ENCODE assay signal across 19 cellular contexts in the genomic region with DNA sequence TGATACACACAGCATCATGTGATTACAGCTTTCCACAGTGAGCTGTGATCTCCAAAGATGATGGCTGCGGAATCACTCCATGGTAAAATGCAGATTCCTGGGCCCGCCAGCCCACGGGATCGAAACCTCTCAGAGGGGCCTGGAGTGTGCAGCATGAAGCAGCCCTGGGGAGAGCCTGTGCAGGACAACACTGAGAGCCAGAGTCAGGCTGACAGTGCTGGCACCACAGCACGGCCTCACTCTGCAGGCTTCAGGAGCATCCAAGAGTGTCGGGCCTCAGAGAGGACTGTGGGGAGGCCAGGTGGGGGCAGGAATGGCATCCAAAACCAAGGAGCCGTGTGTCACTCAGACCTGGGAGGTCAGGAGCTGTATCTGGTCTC.
"Had no signal": no experiment of that assay in that cellular context is flagged by ENCODE, and none has a peak within 500 bp of the region (broad histone marks: within the 10 kb centered on the region; RNA-seq: fewer than 3 reads in every experiment).

No MANE protein-coding gene starts in this region.

- H3K27ac Mint-ChIP-seq: dendritic cell treated with granulocyte-macrophage colony-stimulating factor and Interleukin-4, amounts not matched to agents 40 ng/mL and 50 ng/mL, for 4 days; effector memory CD8-positive, alpha-beta T cell; immature natural killer cell; mesothelial cell of epicardium; naive B cell had no signal

- H3K4me3 Mint-ChIP-seq: dendritic cell treated with granulocyte-macrophage colony-stimulating factor and Interleukin-4, amounts not matched to agents 40 ng/mL and 50 ng/mL, for 4 days; effector memory CD8-positive, alpha-beta T cell; immature natural killer cell; mesothelial cell of epicardium; naive B cell had no signal

- H3K36me3 Mint-ChIP-seq: immature natural killer cell, mesothelial cell of epicardium, naive B cell had no signal

- ATAC-seq: effector memory CD8-positive, alpha-beta T cell; foreskin keratinocyte; gastroesophageal sphincter; heart left ventricle; left cardiac atrium; left lung; left ventricle myocardium superior; lower lobe of right lung; mucosa of descending colon had no signal

- DNase-seq: colonic mucosa; cortex of kidney; effector CD8-positive, alpha-beta T cell; effector memory CD8-positive, alpha-beta T cell; foreskin keratinocyte; heart left ventricle; hypothalamus; immature natural killer cell; islet precursor cell; left cardiac atrium; left lung; left ventricle myocardium superior; lower lobe of right lung; mesenchymal stem cell; naive B cell had no signal

- H3K9me3 Mint-ChIP-seq: dendritic cell treated with granulocyte-macrophage colony-stimulating factor and Interleukin-4, amounts not matched to agents 40 ng/mL and 50 ng/mL, for 4 days; immature natural killer cell; mesothelial cell of epicardium had no signal

- H3K4me1 Mint-ChIP-seq: immature natural killer cell, naive B cell had no signal
